16 cellular contexts compared by ENCODE assay signal in the genomic region with DNA sequence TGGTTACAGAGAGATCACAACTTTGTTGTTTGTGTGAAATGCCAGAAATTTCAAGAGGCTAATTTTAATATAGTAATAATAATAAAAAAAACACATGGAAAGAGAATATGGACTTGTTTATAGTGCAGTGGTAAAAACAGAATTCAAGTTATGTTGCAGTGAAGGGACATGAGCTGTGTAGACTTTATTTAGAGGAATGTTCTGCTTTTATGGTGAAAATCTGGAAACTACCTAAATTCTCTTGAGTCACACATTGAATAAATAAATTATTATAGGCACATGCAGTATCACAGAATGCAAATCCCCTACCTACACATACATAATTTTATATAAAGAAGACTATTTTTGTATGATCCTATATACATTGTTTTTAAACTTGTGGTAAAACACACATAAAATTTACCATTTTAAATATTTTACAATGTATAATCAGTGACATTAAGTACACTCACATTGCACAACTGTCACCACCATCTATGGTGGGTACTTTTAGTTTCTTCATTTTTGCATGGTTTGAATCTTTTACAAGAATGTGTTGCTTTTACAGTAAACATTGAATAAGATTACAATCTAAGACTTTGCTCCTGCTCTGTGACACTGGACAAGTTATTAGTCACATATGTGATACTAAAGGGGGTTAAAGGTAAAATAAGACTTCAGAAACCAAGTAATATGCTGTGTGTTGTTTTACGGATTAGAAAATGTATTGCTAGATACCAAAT.
DNase-seq lines count a peak whose midpoint lies in the region; ATAC-seq and TF ChIP-seq lines count a peak whose summit lies in the region.
"Had no signal": no experiment of that assay in that cellular context is flagged by ENCODE, and none has a peak within 500 bp of the region (broad histone marks: within the 10 kb centered on the region; RNA-seq: fewer than 3 reads in every experiment).

No MANE protein-coding gene starts in this region.

- H3K4me1 Mint-ChIP-seq in progenitor cell of endocrine pancreas (ENCODE audit: low read depth) = peaks cover 4% of the 10 kb centered on the region

- H3K4me3 Mint-ChIP-seq in progenitor cell of endocrine pancreas (ENCODE audit: low read depth) = no peak overlapping the region
- H3K4me3 Mint-ChIP-seq: H9 had no signal

- ATAC-seq in right lobe of liver (peak; percentile 79 to 90 (median 83)), HG03571 (IDR thresholded peaks at IDR 0.05; ENCODE audit: unreplicated experiment) (no peak), HG02973 (IDR thresholded peaks at IDR 0.05; ENCODE audit: unreplicated experiment) (no peak)

- H3K36me3 ChIP-seq in right lobe of liver = no peaks in the 10 kb centered on the region

- no peaks in the 10 kb centered on the region for H3K36me3 Mint-ChIP-seq in progenitor cell of endocrine pancreas (ENCODE audit: insufficient read depth)

- peaks cover 0 to 10% (median 3%) of the 10 kb centered on the region in 4 donors for H3K4me1 ChIP-seq in right lobe of liver

- H3K27me3 Mint-ChIP-seq in progenitor cell of endocrine pancreas = no peaks in the 10 kb centered on the region

- H3K27me3 ChIP-seq in AG04450 (ENCODE audit: control insufficient read depth, insufficient read depth, low read length) = no peaks in the 10 kb centered on the region
- no peaks in the 10 kb centered on the region for H3K27me3 ChIP-seq in right lobe of liver

- CTCF ChIA-PET in AG04450 (lab: Charles Lee) = no interaction called here

- no peak overlapping the region for H3K27ac Mint-ChIP-seq in progenitor cell of endocrine pancreas
- H3K27ac Mint-ChIP-seq: H9 had no signal

- DNase-seq in AG04450 (ENCODE audit: low read depth, low spot score) (peak; percentile 38), M059J (ENCODE audit: low read depth) (peak; percentile 9), fibroblast of peridontal ligament (ENCODE audit: extremely low read depth) (peak; percentile 56), right lobe of liver (no peak), AG08396 (ENCODE audit: low spot score) (no peak), progenitor cell of endocrine pancreas (ENCODE audit: low spot score, unreplicated experiment) (no peak)
- DNase-seq: COR-L47, DMS153, H9, NCI-H1417 treated with DMSO at 0.1 percent for 48 hours, NCI-H1930, NCI-H446, NCI-H69, RPMI8226 had no signal

- TF ChIP-seq CTCF in AG04450 (IDR thresholded peaks at IDR 0.05; ENCODE audit: low read depth, low read length) = no peak
- no peak for TF ChIP-seq CTCF in right lobe of liver (IDR thresholded peaks at IDR 0.05)
- no peak for TF ChIP-seq CTCF in progenitor cell of endocrine pancreas (IDR thresholded peaks at IDR 0.05; ENCODE audit: unreplicated experiment)

- H3K4me3 ChIP-seq in AG04450 (ENCODE audit: low read depth, low read length) = no peak overlapping the region
- no peak overlapping the region for H3K4me3 ChIP-seq in right lobe of liver

- TF ChIP-seq POLR2A in right lobe of liver (IDR thresholded peaks at IDR 0.05) = no peak

- no peaks in the 10 kb centered on the region for H3K9me3 ChIP-seq in AG04450 (ENCODE audit: control insufficient read depth, insufficient read depth, low read length)
- H3K9me3 ChIP-seq in right lobe of liver = no peaks in the 10 kb centered on the region

- 32% methylated on average over 1 of the region's 1 CpG for WGBS in right lobe of liver (ENCODE audit: insufficient coverage, low coverage, low lambda C conversion rate, missing lambda C conversion rate)

- no peak overlapping the region for H3K27ac ChIP-seq in AG04450 (ENCODE audit: low read depth, low read length)
- H3K27ac ChIP-seq in right lobe of liver = peak overlapping the region in 1 of 3 donors; percentile 34

- intact Hi-C loops in right lobe of liver (cut with DNase I) = no loop called here

- H3K9me3 Mint-ChIP-seq in progenitor cell of endocrine pancreas (ENCODE audit: low read depth) = no peaks in the 10 kb centered on the region

- POLR2A ChIA-PET in AG04450 (lab: Yijun Ruan, JAX) = no interaction called here

Comparison
In these comparisons a context has a peak if more than half of its experiments do, and no peak if none do; other contexts are left out.
1. DNase-seq: peak in AG04450 (single experiment), M059J (single experiment) and fibroblast of peridontal ligament (single experiment); none in right lobe of liver (0 of 3), AG08396 (single experiment) and progenitor cell of endocrine pancreas (single experiment).
2. ATAC-seq: peak in right lobe of liver (4 of 4); none in HG03571 (single experiment) and HG02973 (single experiment).